Comparison of ENCODE assay signal across 16 cellular contexts in the genomic region with DNA sequence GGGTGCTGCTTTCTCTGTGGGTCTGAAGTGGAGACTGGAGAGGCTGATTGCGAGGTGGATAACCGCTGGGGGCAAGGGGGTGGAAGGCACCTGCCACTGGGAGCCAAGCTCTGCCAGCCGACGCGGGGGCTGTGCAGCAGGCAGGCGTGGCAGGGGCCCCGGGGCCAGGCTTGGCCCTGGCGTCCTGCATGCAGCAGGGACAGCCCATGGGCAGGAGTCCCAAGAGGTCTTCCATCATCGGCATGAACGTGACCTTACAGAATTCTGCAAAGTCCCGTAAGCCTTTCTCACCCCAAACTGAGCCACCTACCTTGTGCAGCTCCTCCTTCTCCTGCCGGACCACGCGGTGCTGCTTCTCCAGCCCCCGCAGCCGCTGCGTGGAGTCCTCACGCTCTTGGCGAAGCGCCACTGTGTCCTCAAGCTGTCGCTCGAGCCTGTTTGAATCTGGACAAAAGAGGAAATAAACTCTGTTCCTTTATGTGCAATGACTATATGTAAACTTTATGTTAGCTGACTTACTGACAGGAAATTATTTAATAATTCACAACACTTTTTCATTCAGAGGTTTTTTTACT. TPM values are rescaled to one million over a fixed set of nuclear protein-coding genes. Genes with fewer than 3 reads are reported as not detected.
"Had no signal": no experiment of that assay in that cellular context is flagged by ENCODE, and none has a peak within 500 bp of the region (broad histone marks: within the 10 kb centered on the region; RNA-seq: fewer than 3 reads in every experiment).

No MANE protein-coding gene starts in this region.

- H3K4me1 Mint-ChIP-seq: activated naive CD4-positive, alpha-beta T cell treated with anti-CD3 and anti-CD28 coated beads, Interleukin-2, amount 10 ng/mL, durations not matched to agents 7 days and 5 days had no signal

- H3K27ac Mint-ChIP-seq: activated naive CD4-positive, alpha-beta T cell treated with anti-CD3 and anti-CD28 coated beads, Interleukin-2, amount 10 ng/mL, durations not matched to agents 7 days and 5 days; activated T-helper 2 cell treated with anti-CD3 and anti-CD28 coated beads, Interferon-gamma antibody, Interleukin-2, Interleukin-4, amounts not matched to agents 10 μg/mL and 5 μg/mL and 100 μg/mL, durations not matched to agents 14 hours and 24 hours and 36 hours; endodermal cell; natural killer cell treated with Interleukin-12 subunit alpha and Interleukin-12 subunit beta and Interleukin-15 and Interleukin-18, amount 100 ng/mL, for 72 hours had no signal

- H3K27me3 ChIP-seq: dorsolateral prefrontal cortex, gastrocnemius medialis, heart right ventricle, right atrium auricular region, tibial artery, vagina had no signal

- H3K4me3 Mint-ChIP-seq: activated naive CD4-positive, alpha-beta T cell treated with anti-CD3 and anti-CD28 coated beads, Interleukin-2, amount 10 ng/mL, durations not matched to agents 7 days and 5 days; endodermal cell; natural killer cell treated with Interleukin-12 subunit alpha and Interleukin-12 subunit beta and Interleukin-15 and Interleukin-18, amount 100 ng/mL, for 72 hours had no signal

- DNase-seq: activated naive CD4-positive, alpha-beta T cell treated with anti-CD3 and anti-CD28 coated beads, Interleukin-2, amount 10 ng/mL, durations not matched to agents 7 days and 5 days; activated T-cell treated with anti-CD3 and anti-CD28 coated beads, Interleukin-2, amount 50 U/mL, for 1 hour; endodermal cell; erythroblast; gastrocnemius medialis; heart right ventricle; occipital lobe; stimulated activated CD4-positive, alpha-beta T cell treated with anti-CD3 and anti-CD28 coated beads, Interleukin-4, amount 100 ng/mL, for 24 hours; stimulated activated naive CD4-positive, alpha-beta T cell; tibial artery had no signal

- H3K27ac ChIP-seq: gastrocnemius medialis, heart right ventricle, right atrium auricular region, tibial artery, vagina had no signal

- ATAC-seq: activated CD4-positive, CD25-positive, alpha-beta regulatory T cell treated with anti-CD3 and anti-CD28 coated beads, Interleukin-2, amount 50 U/mL, for 24 hours; gastrocnemius medialis had no signal

- H3K9me3 ChIP-seq: gastrocnemius medialis, heart right ventricle, right atrium auricular region, tibial artery, vagina had no signal

- H3K36me3 Mint-ChIP-seq: activated naive CD4-positive, alpha-beta T cell treated with anti-CD3 and anti-CD28 coated beads, Interleukin-2, amount 10 ng/mL, durations not matched to agents 7 days and 5 days; natural killer cell treated with Interleukin-12 subunit alpha and Interleukin-12 subunit beta and Interleukin-15 and Interleukin-18, amount 100 ng/mL, for 72 hours had no signal

- H3K9me3 Mint-ChIP-seq: activated naive CD4-positive, alpha-beta T cell treated with anti-CD3 and anti-CD28 coated beads, Interleukin-2, amount 10 ng/mL, durations not matched to agents 7 days and 5 days; activated T-helper 2 cell treated with anti-CD3 and anti-CD28 coated beads, Interferon-gamma antibody, Interleukin-2, Interleukin-4, amounts not matched to agents 10 μg/mL and 5 μg/mL and 100 μg/mL, durations not matched to agents 14 hours and 24 hours and 36 hours; endodermal cell; natural killer cell treated with Interleukin-12 subunit alpha and Interleukin-12 subunit beta and Interleukin-15 and Interleukin-18, amount 100 ng/mL, for 72 hours had no signal

RNA-seq across cellular contexts. Expression of a gene that starts 51.3 kb away (rescaled TPM):
- total RNA-seq: occipital lobe had no signal
